In the genomic region with DNA sequence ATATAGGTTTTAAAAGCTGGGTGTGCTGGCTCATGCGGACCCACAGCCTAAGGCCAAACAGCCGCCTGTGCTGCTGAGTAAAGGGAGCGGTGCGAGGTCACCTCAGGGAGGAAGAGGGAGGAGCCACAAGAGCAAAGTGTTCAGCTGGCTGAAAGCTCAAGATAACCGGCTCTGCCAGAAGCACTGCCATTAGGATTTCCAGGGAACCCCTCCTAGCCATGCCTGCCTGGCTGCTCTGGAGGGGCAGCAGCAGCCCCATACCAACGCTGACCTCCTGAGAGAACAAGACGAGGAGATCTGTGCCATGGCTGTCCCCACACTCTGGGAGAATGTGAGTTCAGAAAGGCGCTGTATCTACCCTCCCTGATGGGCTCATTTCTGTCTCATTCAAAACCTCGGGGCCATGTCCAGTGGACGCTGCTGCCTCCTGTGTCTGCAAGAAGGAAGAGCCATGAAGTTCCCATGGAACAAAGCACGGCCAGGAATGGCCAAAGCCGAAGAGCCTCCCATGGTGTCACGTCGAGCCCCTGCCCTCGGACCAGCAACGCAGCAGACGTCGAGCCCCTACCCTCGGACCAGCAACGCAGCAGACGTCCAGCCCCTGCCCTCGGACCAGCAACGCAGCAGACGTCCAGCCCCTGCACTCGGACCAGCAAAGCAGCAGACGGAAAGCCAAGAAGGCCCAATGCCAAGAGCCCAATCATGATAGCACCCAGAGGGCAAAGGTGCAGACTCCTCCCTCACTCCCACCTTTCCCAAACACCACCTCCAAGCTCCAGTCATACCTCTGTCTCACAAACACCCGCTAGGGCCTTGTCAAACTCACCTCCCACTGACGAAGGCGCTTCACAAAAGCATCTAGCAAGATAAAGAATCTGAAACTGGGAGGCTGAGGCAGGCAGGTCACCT, we compare ENCODE assay signal across 8 cellular contexts.
A peak's percentile ranks its signal among the peaks of the same experiment; 100 is the strongest.
DNase-seq lines count a peak whose midpoint lies in the region; ATAC-seq and TF ChIP-seq lines count a peak whose summit lies in the region.

No MANE protein-coding gene starts in this region.

- no peaks in the 10 kb centered on the region for H3K36me3 ChIP-seq in CD4-positive, alpha-beta memory T cell (ENCODE audit: insufficient read depth, low read length)
- H3K36me3 ChIP-seq in mammary epithelial cell (ENCODE audit: insufficient read depth, low read length): no peaks in the 10 kb centered on the region

- peaks cover 3 to 6% of the 10 kb centered on the region in 2 donors for H3K36me3 Mint-ChIP-seq in CD4-positive, alpha-beta memory T cell
- peaks cover 3% of the 10 kb centered on the region for H3K36me3 Mint-ChIP-seq in memory B cell

- peaks cover 99% of the 10 kb centered on the region for H3K79me2 ChIP-seq in mammary epithelial cell (ENCODE audit: insufficient read depth, low read length)

- H3K4me1 Mint-ChIP-seq in CD4-positive, alpha-beta memory T cell: peaks cover 56 to 97% (median 77%) of the 10 kb centered on the region in 4 donors
- H3K4me1 Mint-ChIP-seq in memory B cell: peaks cover 56% of the 10 kb centered on the region

- no peak overlapping the region for H3K9ac ChIP-seq in mammary epithelial cell (ENCODE audit: insufficient read depth, low read length)

- dilution Hi-C loops in mammary epithelial cell (cut with HindIII; ENCODE audit: low sequenced_read_pairs): no loop called here

- H3K4me1 ChIP-seq in CD4-positive, alpha-beta memory T cell (ENCODE audit: insufficient read depth, low read length): peaks cover 96% of the 10 kb centered on the region
- peaks cover 35% of the 10 kb centered on the region for H3K4me1 ChIP-seq in mammary epithelial cell (ENCODE audit: insufficient read depth, low read length)

- in situ Hi-C loops in mammary epithelial cell (cut with MboI; ENCODE audit: low sequenced_read_pairs in 2 of 2) (no loop called here), ACHN (cut with HindIII; ENCODE audit: low pct_ligation_motif_present, low pct_unique_long_range_greater_than_20kb, low sequenced_read_pairs) (no loop called here)

- peak overlapping the region; percentile 8 to 90 (median 82) for H3K27ac Mint-ChIP-seq in CD4-positive, alpha-beta memory T cell
- H3K27ac Mint-ChIP-seq in memory B cell: peak overlapping the region; percentile 76

- no peaks in the 10 kb centered on the region for H3K27me3 Mint-ChIP-seq in CD4-positive, alpha-beta memory T cell
- no peaks in the 10 kb centered on the region for H3K27me3 Mint-ChIP-seq in memory B cell

- intact Hi-C loops in CD4-positive, alpha-beta memory T cell (cut with micrococcal nuclease): no loop called here
- intact Hi-C loops in mammary epithelial cell (cut with micrococcal nuclease): no loop called here

- POLR2A ChIA-PET in CD4-positive, alpha-beta memory T cell (lab: Charles Lee; ENCODE audit: partially characterized antibody): interaction anchor here (0.9 to 1.4 kb wide), 2 partner anchors 10 to 22 kb away, joined by 3 to 4 read pairs; no protein-coding TSS in a partner anchor

- H2AFZ ChIP-seq in mammary epithelial cell (ENCODE audit: low read depth, low read length): no peak overlapping the region

- TF ChIP-seq CTCF in NB4 (IDR thresholded peaks at IDR 0.05; ENCODE audit: low read depth, low read length) (no peak), mammary epithelial cell (conservative IDR thresholded peaks at IDR 0.05 in 1 of 2, IDR thresholded peaks at IDR 0.05 in 1 of 2; ENCODE audit: extremely low read depth in 1 of 2, insufficient read depth in 1 of 2, low read depth in 1 of 2, low read length in 2 of 2) (no peak)

- DNase-seq in CD4-positive, alpha-beta memory T cell: no peak
- DNase-seq in NB4 (ENCODE audit: low read depth): peak; percentile 49
- DNase-seq in mammary epithelial cell: peak; percentile 74
- no peak for DNase-seq in memory B cell (ENCODE audit: low spot score in 2 of 2)
- no peak for DNase-seq in ACHN
- no peak for DNase-seq in T1000 (lab: John Stamatoyannopoulos, UW)
- no peak for DNase-seq in DMS153 treated with DMSO at 0.1 percent for 48 hours (lab: John Stamatoyannopoulos, UW; ENCODE audit: unreplicated experiment)
- DNase-seq in NK-92 (lab: John Stamatoyannopoulos, UW; ENCODE audit: unreplicated experiment): no peak

- H3K27me3 ChIP-seq in CD4-positive, alpha-beta memory T cell (ENCODE audit: insufficient read depth, low read length): no peaks in the 10 kb centered on the region
- no peaks in the 10 kb centered on the region for H3K27me3 ChIP-seq in mammary epithelial cell (ENCODE audit: insufficient read depth, low read length)

- H3K4me3 Mint-ChIP-seq in CD4-positive, alpha-beta memory T cell: peak overlapping the region; percentile 61 to 89 (median 76)
- H3K4me3 Mint-ChIP-seq in memory B cell: peak overlapping the region; percentile 28

- no TSS peak for BruUV-seq in mammary epithelial cell (replicated peaks; lab: Mats Ljungman, UMichigan)

- 60% methylated on average over 22 of the region's 29 CpGs for WGBS in mammary epithelial cell (ENCODE audit: low coverage, missing lambda C conversion rate)

- CTCF ChIA-PET in CD4-positive, alpha-beta memory T cell (lab: Charles Lee; ENCODE audit: partially characterized antibody): interaction anchor here (0.7 kb wide), 1 partner anchor 13 kb away, joined by 3 read pairs; no protein-coding TSS in a partner anchor
- CTCF ChIA-PET in mammary epithelial cell (lab: Charles Lee; ENCODE audit: low non-redundant PET): no interaction called here

- H3K9me3 ChIP-seq in CD4-positive, alpha-beta memory T cell (ENCODE audit: control insufficient read depth in 1 of 2, low read length in 2 of 2): no peaks in the 10 kb centered on the region
- H3K9me3 ChIP-seq in mammary epithelial cell (replicated peaks; ENCODE audit: insufficient read depth, low read length): no peaks in the 10 kb centered on the region

- no peak overlapping the region for H3K4me3 ChIP-seq in CD4-positive, alpha-beta memory T cell (ENCODE audit: low read length in 2 of 2)
- H3K4me3 ChIP-seq in NB4 (ENCODE audit: low read depth, low read length): no peak overlapping the region
- no peak overlapping the region for H3K4me3 ChIP-seq in mammary epithelial cell (replicated peaks in 1 of 3; ENCODE audit: insufficient read depth in 1 of 3, low read depth in 2 of 3, low read length in 3 of 3)

- H3K27ac ChIP-seq in CD4-positive, alpha-beta memory T cell (ENCODE audit: low read depth, low read length): no peak overlapping the region
- peak overlapping the region; percentile 32 for H3K27ac ChIP-seq in mammary epithelial cell (ENCODE audit: insufficient read depth, low read depth, low read length)

- H3K9me3 Mint-ChIP-seq in CD4-positive, alpha-beta memory T cell: peaks cover 0 to 2% (median 0%) of the 10 kb centered on the region in 8 donors
- H3K9me3 Mint-ChIP-seq in memory B cell: no peaks in the 10 kb centered on the region

- TF ChIP-seq POLR2A in NB4 (IDR thresholded peaks at IDR 0.05; ENCODE audit: extremely low read depth, insufficient read length): no peak

- no peak for ATAC-seq in memory B cell (ENCODE audit: low read depth)

- peaks cover 6% of the 10 kb centered on the region for H4K20me1 ChIP-seq in mammary epithelial cell (ENCODE audit: insufficient read depth, low read length)

- H3K4me2 ChIP-seq in mammary epithelial cell (ENCODE audit: insufficient read depth, low read depth, low read length): peak overlapping the region; percentile 59

Comparison
In these comparisons a context has a peak if more than half of its experiments do, and no peak if none do; other contexts are left out.
1. DNase-seq: peak in NB4 (single experiment) and mammary epithelial cell (single experiment); none in CD4-positive, alpha-beta memory T cell (0 of 5), memory B cell (0 of 2), ACHN (single experiment), T1000 (single experiment), DMS153 treated with DMSO at 0.1 percent for 48 hours (single experiment) and NK-92 (single experiment).